7 cellular contexts compared by ENCODE assay signal in the genomic region with DNA sequence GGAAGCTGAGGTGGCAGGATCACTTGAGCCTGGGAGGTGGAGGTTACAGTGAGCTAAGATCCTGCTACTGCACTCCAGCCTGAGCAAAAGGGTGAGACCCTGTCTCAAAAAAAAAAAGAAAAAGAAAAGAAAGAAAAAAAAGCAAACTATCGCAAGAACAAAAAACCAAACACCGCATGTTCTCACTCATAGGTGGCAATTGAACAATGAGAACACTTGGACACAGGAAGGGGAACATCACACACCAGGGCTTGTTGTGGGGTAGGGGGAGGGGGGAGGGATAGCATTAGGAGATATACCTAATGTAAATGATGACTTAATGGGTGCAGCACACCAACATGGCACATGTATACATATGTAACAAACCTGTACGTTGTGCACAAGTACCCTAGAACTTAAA. TPM values are rescaled to one million over a fixed set of nuclear protein-coding genes. Genes with fewer than 3 reads are reported as not detected.
"Had no signal": no experiment of that assay in that cellular context is flagged by ENCODE, and none has a peak within 500 bp of the region (broad histone marks: within the 10 kb centered on the region; RNA-seq: fewer than 3 reads in every experiment).

No MANE protein-coding gene starts in this region.

RNA-seq across cellular contexts. Expression of a gene that starts 11.6 kb away (rescaled TPM):
- total RNA-seq: esophagus mucosa, fibroblast of lung, glomerular endothelial cell, mammary epithelial cell, mononuclear cell had no signal
- polyA plus RNA-seq: fibroblast of lung, mammary epithelial cell had no signal

RNA-seq across cellular contexts. Expression of a gene that starts 40.5 kb away (rescaled TPM):
- total RNA-seq: esophagus mucosa, fibroblast of lung, glomerular endothelial cell, mammary epithelial cell, mesenteric fat pad, suprapubic skin had no signal
- polyA plus RNA-seq: fibroblast of lung, mammary epithelial cell had no signal
